In the genomic region with DNA sequence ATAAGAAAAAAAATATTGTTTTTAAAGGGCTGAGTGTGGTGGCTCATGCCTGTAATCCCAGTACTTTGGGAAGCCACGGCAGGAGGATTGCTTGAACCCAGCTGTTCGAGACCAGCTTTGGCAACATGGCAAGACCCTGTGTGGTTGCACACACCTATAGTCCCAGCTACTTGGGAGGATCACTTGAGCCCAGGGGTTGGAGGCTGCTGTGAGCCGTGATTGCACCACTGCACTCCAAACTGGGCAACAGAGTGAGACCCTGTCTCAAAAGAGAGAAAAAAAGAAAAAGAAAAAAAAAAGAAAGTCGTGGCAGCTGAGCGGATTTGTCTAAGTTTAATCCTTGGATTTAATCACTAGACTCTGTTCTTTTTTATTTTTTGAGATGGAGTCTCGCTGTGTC, we compare ENCODE assay signal across 2 cellular contexts.
TF ChIP-seq lines count a peak whose summit lies in the region.

No MANE protein-coding gene starts in this region.

TF ChIP-seq in HepG2, 621 proteins besides CTCF, POLR2A, EP300 and RAD21:
- TF ChIP-seq, protein P1, sequence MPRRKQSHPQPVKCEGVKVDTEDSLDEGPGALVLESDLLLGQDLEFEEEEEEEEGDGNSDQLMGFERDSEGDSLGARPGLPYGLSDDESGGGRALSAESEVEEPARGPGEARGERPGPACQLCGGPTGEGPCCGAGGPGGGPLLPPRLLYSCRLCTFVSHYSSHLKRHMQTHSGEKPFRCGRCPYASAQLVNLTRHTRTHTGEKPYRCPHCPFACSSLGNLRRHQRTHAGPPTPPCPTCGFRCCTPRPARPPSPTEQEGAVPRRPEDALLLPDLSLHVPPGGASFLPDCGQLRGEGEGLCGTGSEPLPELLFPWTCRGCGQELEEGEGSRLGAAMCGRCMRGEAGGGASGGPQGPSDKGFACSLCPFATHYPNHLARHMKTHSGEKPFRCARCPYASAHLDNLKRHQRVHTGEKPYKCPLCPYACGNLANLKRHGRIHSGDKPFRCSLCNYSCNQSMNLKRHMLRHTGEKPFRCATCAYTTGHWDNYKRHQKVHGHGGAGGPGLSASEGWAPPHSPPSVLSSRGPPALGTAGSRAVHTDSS (CRISPR knock-in tag; conservative IDR thresholded peaks at IDR 0.05): no peak
- TF ChIP-seq ZNF121 (CRISPR knock-in tag; IDR thresholded peaks at IDR 0.05) (peak; percentile 57), ZNF335 (CRISPR knock-in tag; IDR thresholded peaks at IDR 0.05) (no peak), ZNF30 (CRISPR knock-in tag; IDR thresholded peaks at IDR 0.05) (0 out of 2 replicates have a peak, but pooled peaks have one; percentile 43)

TF ChIP-seq in WTC11, 78 proteins besides CTCF, POLR2A, EP300 and RAD21:
- TF ChIP-seq ZNF121 (CRISPR knock-in tag; IDR thresholded peaks at IDR 0.05): peak; percentile 65; the same call in 1 of the 2 replicates
- TF ChIP-seq, protein P2, sequence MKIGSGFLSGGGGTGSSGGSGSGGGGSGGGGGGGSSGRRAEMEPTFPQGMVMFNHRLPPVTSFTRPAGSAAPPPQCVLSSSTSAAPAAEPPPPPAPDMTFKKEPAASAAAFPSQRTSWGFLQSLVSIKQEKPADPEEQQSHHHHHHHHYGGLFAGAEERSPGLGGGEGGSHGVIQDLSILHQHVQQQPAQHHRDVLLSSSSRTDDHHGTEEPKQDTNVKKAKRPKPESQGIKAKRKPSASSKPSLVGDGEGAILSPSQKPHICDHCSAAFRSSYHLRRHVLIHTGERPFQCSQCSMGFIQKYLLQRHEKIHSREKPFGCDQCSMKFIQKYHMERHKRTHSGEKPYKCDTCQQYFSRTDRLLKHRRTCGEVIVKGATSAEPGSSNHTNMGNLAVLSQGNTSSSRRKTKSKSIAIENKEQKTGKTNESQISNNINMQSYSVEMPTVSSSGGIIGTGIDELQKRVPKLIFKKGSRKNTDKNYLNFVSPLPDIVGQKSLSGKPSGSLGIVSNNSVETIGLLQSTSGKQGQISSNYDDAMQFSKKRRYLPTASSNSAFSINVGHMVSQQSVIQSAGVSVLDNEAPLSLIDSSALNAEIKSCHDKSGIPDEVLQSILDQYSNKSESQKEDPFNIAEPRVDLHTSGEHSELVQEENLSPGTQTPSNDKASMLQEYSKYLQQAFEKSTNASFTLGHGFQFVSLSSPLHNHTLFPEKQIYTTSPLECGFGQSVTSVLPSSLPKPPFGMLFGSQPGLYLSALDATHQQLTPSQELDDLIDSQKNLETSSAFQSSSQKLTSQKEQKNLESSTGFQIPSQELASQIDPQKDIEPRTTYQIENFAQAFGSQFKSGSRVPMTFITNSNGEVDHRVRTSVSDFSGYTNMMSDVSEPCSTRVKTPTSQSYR (CRISPR knock-in tag; IDR thresholded peaks at IDR 0.05): no peak
